ENCODE assay signal across 14 cellular contexts in the genomic region with DNA sequence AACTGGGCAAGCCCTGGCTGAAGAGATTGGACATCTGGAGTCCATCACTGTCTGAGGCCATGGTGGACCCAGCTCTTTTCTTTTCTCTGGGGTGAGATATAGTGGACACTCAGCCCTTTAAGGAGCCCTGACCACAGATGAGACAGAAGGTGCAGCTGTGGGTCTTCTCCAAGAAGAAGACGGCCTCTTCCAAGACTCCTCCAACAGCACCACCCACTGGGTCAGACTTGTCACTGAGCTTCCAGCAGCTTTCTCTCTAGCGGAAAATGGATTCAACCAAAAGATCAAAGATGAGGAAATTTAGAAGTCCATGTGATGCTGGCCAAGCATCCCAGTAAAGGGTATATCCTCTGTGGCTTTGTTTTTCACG. TPM values are rescaled to one million over a fixed set of nuclear protein-coding genes. Genes with fewer than 3 reads are reported as not detected.
DNase-seq lines count a peak whose midpoint lies in the region; ATAC-seq and TF ChIP-seq lines count a peak whose summit lies in the region.
"Had no signal": no experiment of that assay in that cellular context is flagged by ENCODE, and none has a peak within 500 bp of the region (broad histone marks: within the 10 kb centered on the region; RNA-seq: fewer than 3 reads in every experiment).

No MANE protein-coding gene starts in this region.

- H3K4me3 ChIP-seq in AG09309 (ENCODE audit: control insufficient read depth, low read depth, low read length) (no peak overlapping the region), PC-9 (no peak overlapping the region), fibroblast of lung (replicated peaks in 1 of 4; ENCODE audit: control extremely low read depth in 1 of 4, insufficient read depth in 1 of 4, low read depth in 3 of 4, low read length in 4 of 4) (no peak overlapping the region), osteoblast (ENCODE audit: insufficient read depth, low read length) (no peak overlapping the region)

- DNase-seq in AG09309 (ENCODE audit: low read depth) = no peak
- no peak for DNase-seq in PC-9
- no peak for DNase-seq in fibroblast of lung (ENCODE audit: low read depth in 2 of 2)
- no peak for DNase-seq in osteoblast (ENCODE audit: insufficient read length, low spot score, missing footprints)
- no peak for DNase-seq in DMS53 treated with DMSO at 0.1 percent for 48 hours (lab: John Stamatoyannopoulos, UW; ENCODE audit: unreplicated experiment)
- DNase-seq in stimulated activated CD4-positive, alpha-beta T cell treated with anti-CD3 and anti-CD28 coated beads, Interleukin-2, amount 100 ng/mL, for 48 hours = no peak
- DNase-seq: activated CD4-positive, alpha-beta T cell treated with anti-CD3 and anti-CD28 coated beads, Interleukin-2, amount 50 U/mL, for 48 hours; AML-193; kidney glomerular epithelial cell had no signal

- TF ChIP-seq CTCF in AG09309 (IDR thresholded peaks at IDR 0.05; ENCODE audit: control insufficient read depth, insufficient read depth, low read depth, low read length, missing control alignments) = peak; percentile 52
- TF ChIP-seq CTCF in PC-9 (conservative IDR thresholded peaks at IDR 0.05) = peak; percentile 43; the same call in 1 of the 2 replicates
- peak; percentile 27 to 33 for TF ChIP-seq CTCF in fibroblast of lung (conservative IDR thresholded peaks at IDR 0.05 in 1 of 2, IDR thresholded peaks at IDR 0.05 in 1 of 2; ENCODE audit: low read depth in 1 of 2, low read length in 2 of 2)
- TF ChIP-seq CTCF in osteoblast (IDR thresholded peaks at IDR 0.05; ENCODE audit: extremely low read depth, low read depth, low read length) = peak; percentile 46

- no peak overlapping the region for H2AFZ ChIP-seq in PC-9
- H2AFZ ChIP-seq in fibroblast of lung (ENCODE audit: low read length) = no peak overlapping the region
- no peak overlapping the region for H2AFZ ChIP-seq in osteoblast (ENCODE audit: low read length)

- BruUV-seq in PC-9 (replicated peaks; lab: Mats Ljungman, UMichigan) = no TSS peak

- POLR2A ChIA-PET in PC-9 (lab: Charles Lee; ENCODE audit: unreplicated experiment) = interaction anchor here (0.6 kb wide), 2 partner anchors 18 to 81 kb away, joined by 6 read pairs; no protein-coding TSS in a partner anchor

- H3K27me3 ChIP-seq in PC-9 (ENCODE audit: insufficient read depth, low read depth) (peaks cover 63% of the 10 kb centered on the region), fibroblast of lung (ENCODE audit: control insufficient read depth, insufficient read depth, low read length) (no peaks in the 10 kb centered on the region), osteoblast (ENCODE audit: insufficient read depth, low read length) (no peaks in the 10 kb centered on the region)

- H3K4me1 ChIP-seq in PC-9 (replicated peaks; ENCODE audit: insufficient read depth) = no peaks in the 10 kb centered on the region
- H3K4me1 ChIP-seq in fibroblast of lung (ENCODE audit: control insufficient read depth, extremely low read depth, insufficient read depth, low read length) = peaks cover 8% of the 10 kb centered on the region
- no peaks in the 10 kb centered on the region for H3K4me1 ChIP-seq in osteoblast (ENCODE audit: insufficient read depth, low read length)

- H3K79me2 ChIP-seq in PC-9 (ENCODE audit: low read depth) = no peaks in the 10 kb centered on the region
- peaks cover 61% of the 10 kb centered on the region for H3K79me2 ChIP-seq in fibroblast of lung (ENCODE audit: control insufficient read depth, insufficient read depth, low read length)
- H3K79me2 ChIP-seq in osteoblast (ENCODE audit: insufficient read depth, low read length) = no peaks in the 10 kb centered on the region

- H3K4me2 ChIP-seq in PC-9 (no peak overlapping the region), fibroblast of lung (ENCODE audit: extremely low read depth, insufficient read depth, low read length) (no peak overlapping the region), osteoblast (ENCODE audit: insufficient read depth, low read length) (no peak overlapping the region)

- CTCF ChIA-PET in PC-9 (lab: Charles Lee) = interaction anchor here (0.7 kb wide), 1 partner anchor 362 kb away, joined by 3 read pairs; no protein-coding TSS in a partner anchor

- H3K36me3 ChIP-seq in PC-9 (ENCODE audit: low read depth) (no peaks in the 10 kb centered on the region), fibroblast of lung (ENCODE audit: control insufficient read depth, insufficient read depth, low read length) (peaks cover 5% of the 10 kb centered on the region), osteoblast (ENCODE audit: insufficient read depth, low read length) (no peaks in the 10 kb centered on the region)

- H3K27ac ChIP-seq in PC-9 (no peak overlapping the region), fibroblast of lung (ENCODE audit: insufficient read depth, low read length) (no peak overlapping the region), osteoblast (ENCODE audit: low read depth, low read length) (no peak overlapping the region)

- H3K9me3 ChIP-seq in PC-9 (ENCODE audit: insufficient read depth, low read depth) (no peaks in the 10 kb centered on the region), fibroblast of lung (ENCODE audit: control insufficient read depth, insufficient read depth, low read depth, low read length) (no peaks in the 10 kb centered on the region), osteoblast (ENCODE audit: low read depth, low read length) (no peaks in the 10 kb centered on the region)

- H4K20me1 ChIP-seq in PC-9 (ENCODE audit: insufficient read depth) (no peaks in the 10 kb centered on the region), fibroblast of lung (ENCODE audit: control insufficient read depth, extremely low read depth, insufficient read depth, low read length) (no peaks in the 10 kb centered on the region), osteoblast (ENCODE audit: insufficient read depth, low read length) (no peaks in the 10 kb centered on the region)

- ATAC-seq in GM21381 (IDR thresholded peaks at IDR 0.05; ENCODE audit: unreplicated experiment) (no peak), GM19397 (IDR thresholded peaks at IDR 0.05; ENCODE audit: unreplicated experiment) (no peak)

- H3K9me2 ChIP-seq in PC-9 (ENCODE audit: insufficient read depth) = no peaks in the 10 kb centered on the region

- H3F3A ChIP-seq in PC-9 (ENCODE audit: insufficient read depth, low read depth) = no peaks in the 10 kb centered on the region

- H3K9ac ChIP-seq in fibroblast of lung (ENCODE audit: insufficient read depth, low read length) = no peak overlapping the region

- intact Hi-C loops in PC-9 (cut with micrococcal nuclease; ENCODE audit: unreplicated experiment) = no loop called here

RNA-seq across cellular contexts. Expression of gene TWIST2, which starts 27.3 kb away (rescaled TPM):
- total RNA-seq in PC-9 (2021) = 4.1 and 5.0 TPM in 2 replicates
- 36.0 and 118 TPM in 2 replicates for total RNA-seq in fibroblast of lung
- polyA plus RNA-seq in fibroblast of lung = 85.2 and 97.7 TPM in 2 replicates
- 83.8 and 115 TPM in 2 replicates for polyA plus RNA-seq in fibroblast of lung (2012)
- polyA minus RNA-seq in fibroblast of lung (ENCODE audit: low replicate concordance) = 24.2 and 33.9 TPM in 2 replicates
- 9.4 TPM in 2 replicates for total RNA-seq in osteoblast
- total RNA-seq: frontal cortex; T-helper 2 cell treated with Interferon-gamma antibody and Interleukin-4, amounts not matched to agents 100 ng/mL and 5 ng/mL, for 36 hours had no signal
- polyA plus RNA-seq: neural cell had no signal
